8 cellular contexts compared by ENCODE assay signal in the genomic region with DNA sequence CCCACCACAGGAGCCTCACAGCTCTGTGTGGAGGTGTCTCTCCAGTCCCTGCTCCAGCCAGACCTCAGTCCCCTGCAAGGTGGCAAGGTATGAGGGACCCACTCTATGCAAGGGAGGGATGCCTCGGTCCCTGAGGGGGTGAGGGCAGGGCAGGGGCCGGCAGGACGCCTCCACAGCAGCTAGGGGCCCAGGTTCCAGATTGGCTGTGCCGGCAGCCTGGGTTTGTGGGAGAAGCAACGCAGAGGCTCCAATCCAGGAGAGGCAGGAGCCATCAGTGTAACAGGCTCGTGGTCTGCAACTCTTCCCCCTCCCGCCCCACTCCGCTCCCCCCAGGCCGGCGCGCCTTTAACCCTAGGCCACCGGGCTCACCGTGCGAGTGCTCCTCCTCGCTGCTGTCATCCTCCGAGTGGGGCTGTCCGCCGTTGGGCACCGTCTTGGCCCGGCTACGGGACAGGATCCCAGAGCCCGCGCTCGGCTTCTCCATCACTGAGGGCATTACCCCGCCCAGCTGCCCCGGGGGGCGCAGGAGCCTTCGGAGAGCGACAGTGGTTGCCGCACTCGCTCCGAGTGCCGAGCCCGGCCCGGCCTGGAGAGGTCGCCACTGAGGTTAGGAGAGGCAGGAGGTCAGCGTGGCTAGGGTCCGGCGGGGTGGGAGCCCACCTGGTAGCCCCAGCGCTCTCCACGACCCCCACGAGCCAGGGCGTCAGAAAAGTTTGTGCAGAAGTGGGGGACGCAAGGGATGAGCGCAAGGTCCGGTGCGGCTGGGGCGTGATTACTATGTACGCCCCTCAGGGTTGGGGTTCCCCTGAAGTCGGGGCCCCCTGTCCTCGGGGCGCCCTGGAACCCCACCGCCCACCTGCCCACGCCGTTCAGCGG.
A peak's percentile ranks its signal among the peaks of the same experiment; 100 is the strongest.
DNase-seq lines count a peak whose midpoint lies in the region; ATAC-seq and TF ChIP-seq lines count a peak whose summit lies in the region.

No MANE protein-coding gene starts in this region.

- TF ChIP-seq CTCF in AG09309 (IDR thresholded peaks at IDR 0.05; ENCODE audit: control insufficient read depth, insufficient read depth, low read depth, low read length, missing control alignments): peak; percentile 66

- no peak for ATAC-seq in GM19397 (IDR thresholded peaks at IDR 0.05; ENCODE audit: unreplicated experiment)

- H3K27ac ChIP-seq in angular gyrus (ENCODE audit: low read depth, low read length): peak overlapping the region; percentile 78

- peak overlapping the region; percentile 50 for H3K4me3 ChIP-seq in AG09309 (ENCODE audit: control insufficient read depth, low read depth, low read length)
- H3K4me3 ChIP-seq in iPS-11a (ENCODE audit: low read depth, low read length): peak overlapping the region; percentile 66

- DNase-seq in AG09309 (ENCODE audit: low read depth): no peak
- peak; percentile 49 for DNase-seq in GM19238 (ENCODE audit: insufficient read length, low spot score)
- peak; percentile 40 for DNase-seq in NCI-H748 treated with DMSO at 0.1 percent for 48 hours (lab: John Stamatoyannopoulos, UW)
- DNase-seq in stimulated activated CD4-positive, alpha-beta T cell treated with anti-CD3 and anti-CD28 coated beads, Interleukin-2, amount 100 ng/mL, for 48 hours: peak; percentile 30 to 34
- no peak for DNase-seq in dedifferentiated amniotic fluid mesenchymal stem cell (ENCODE audit: extremely low spot score)

Comparison
In these comparisons a context has a peak if more than half of its experiments do, and no peak if none do; other contexts are left out.
1. DNase-seq: peak in GM19238 (single experiment), NCI-H748 treated with DMSO at 0.1 percent for 48 hours (single experiment) and stimulated activated CD4-positive, alpha-beta T cell treated with anti-CD3 and anti-CD28 coated beads, Interleukin-2, amount 100 ng/mL, for 48 hours (2 of 2); none in AG09309 (single experiment) and dedifferentiated amniotic fluid mesenchymal stem cell (single experiment).